Comparison of ENCODE assay signal across 8 cellular contexts in the genomic region with DNA sequence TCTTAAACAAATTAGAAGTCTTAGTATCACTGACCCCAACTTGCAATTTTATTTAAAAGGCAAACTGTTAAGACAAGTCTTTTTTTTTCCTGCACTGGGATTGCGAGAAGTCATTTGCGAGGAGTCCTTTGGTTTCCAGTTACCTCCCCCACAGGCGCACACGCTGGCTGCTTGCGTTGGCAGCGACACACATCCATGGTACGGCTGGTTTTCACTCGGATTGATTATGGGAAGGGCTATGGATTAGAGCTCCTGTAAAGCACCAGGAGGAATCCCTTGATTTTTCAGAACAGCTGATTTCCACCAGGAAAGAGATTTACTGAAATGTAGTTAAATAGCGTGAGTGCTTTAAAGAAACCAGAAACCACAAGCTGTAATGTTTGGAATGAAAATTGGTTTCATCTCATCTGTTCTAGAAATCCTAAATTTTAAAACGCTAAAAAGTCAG. TPM values are rescaled to one million over a fixed set of nuclear protein-coding genes. Genes with fewer than 3 reads are reported as not detected.
A peak's percentile ranks its signal among the peaks of the same experiment; 100 is the strongest.
DNase-seq lines count a peak whose midpoint lies in the region; ATAC-seq and TF ChIP-seq lines count a peak whose summit lies in the region.

No MANE protein-coding gene starts in this region.

- H3K9me3 ChIP-seq in BLaER1 = no peaks in the 10 kb centered on the region
- no peaks in the 10 kb centered on the region for H3K9me3 ChIP-seq in left ventricle myocardium inferior (replicated peaks)

- H3K4me1 Mint-ChIP-seq in activated naive CD8-positive, alpha-beta T cell treated with anti-CD3 and anti-CD28 coated beads for 36 hours = peaks cover 21% of the 10 kb centered on the region

- DNase-seq in HuH-7 (ENCODE audit: low spot score) = peak; percentile 46
- peak; percentile 3 for DNase-seq in activated naive CD8-positive, alpha-beta T cell treated with anti-CD3 and anti-CD28 coated beads for 36 hours
- DNase-seq in left ventricle myocardium inferior = peak; percentile 42
- peak; percentile 23 for DNase-seq in retinal pigment epithelial cell (ENCODE audit: low read depth)
- no peak for DNase-seq in NCI-H1694 (lab: John Stamatoyannopoulos, UW)
- no peak for DNase-seq in activated gamma-delta T cell (lab: John Stamatoyannopoulos, UW)

- TF ChIP-seq CTCF in left ventricle myocardium inferior (IDR thresholded peaks at IDR 0.05; ENCODE audit: borderline replicate concordance) (no peak), retinal pigment epithelial cell (conservative IDR thresholded peaks at IDR 0.05; ENCODE audit: low read depth, low read length) (no peak)

- H3K27ac ChIP-seq in BLaER1 (no peak overlapping the region), left ventricle myocardium inferior (replicated peaks) (peak overlapping the region; percentile 83)

- peaks cover 6% of the 10 kb centered on the region; the same call in 1 of the 2 replicates for H3K4me1 ChIP-seq in BLaER1
- H3K4me1 ChIP-seq in left ventricle myocardium inferior = peaks cover 18% of the 10 kb centered on the region

- ATAC-seq in GM19328 (IDR thresholded peaks at IDR 0.05; ENCODE audit: unreplicated experiment) = no peak

- no peak overlapping the region for H3K9ac ChIP-seq in BLaER1

- H3K27ac Mint-ChIP-seq in activated naive CD8-positive, alpha-beta T cell treated with anti-CD3 and anti-CD28 coated beads for 36 hours = peak overlapping the region; percentile 89

- H3K4me3 ChIP-seq in BLaER1 = peak overlapping the region; percentile 58; the same call in 1 of the 2 replicates
- H3K4me3 ChIP-seq in left ventricle myocardium inferior = peak overlapping the region; percentile 65
- H3K4me3 ChIP-seq in retinal pigment epithelial cell (ENCODE audit: low read length) = peak overlapping the region; percentile 72

- H3K27me3 ChIP-seq in BLaER1 (peaks cover 32% of the 10 kb centered on the region), left ventricle myocardium inferior (ENCODE audit: low read depth) (no peaks in the 10 kb centered on the region)

- H3K9me3 Mint-ChIP-seq in activated naive CD8-positive, alpha-beta T cell treated with anti-CD3 and anti-CD28 coated beads for 36 hours = no peaks in the 10 kb centered on the region

- no peaks in the 10 kb centered on the region for H4K20me1 ChIP-seq in BLaER1

- H3K36me3 Mint-ChIP-seq in activated naive CD8-positive, alpha-beta T cell treated with anti-CD3 and anti-CD28 coated beads for 36 hours = no peaks in the 10 kb centered on the region

- intact Hi-C loops in left ventricle myocardium inferior (cut with micrococcal nuclease) = no loop called here

- peak overlapping the region; percentile 80 for H3K4me2 ChIP-seq in BLaER1

- H3K27me3 Mint-ChIP-seq in activated naive CD8-positive, alpha-beta T cell treated with anti-CD3 and anti-CD28 coated beads for 36 hours = peaks cover 74% of the 10 kb centered on the region

- peak overlapping the region; percentile 82 for H3K4me3 Mint-ChIP-seq in activated naive CD8-positive, alpha-beta T cell treated with anti-CD3 and anti-CD28 coated beads for 36 hours

- H3K36me3 ChIP-seq in BLaER1 (no peaks in the 10 kb centered on the region), left ventricle myocardium inferior (no peaks in the 10 kb centered on the region)

RNA-seq across cellular contexts. Expression of gene SLC1A3, which starts 0.7 kb away (rescaled TPM):
- total RNA-seq in activated naive CD8-positive, alpha-beta T cell treated with anti-CD3 and anti-CD28 coated beads for 36 hours = under 1 TPM; 0.42 to 0.85 TPM
- 144 TPM for total RNA-seq in left ventricle myocardium inferior

Comparison
In these comparisons a context has a peak if more than half of its experiments do, and no peak if none do; other contexts are left out.
1. DNase-seq: peak in HuH-7 (single experiment), activated naive CD8-positive, alpha-beta T cell treated with anti-CD3 and anti-CD28 coated beads for 36 hours (single experiment), left ventricle myocardium inferior (single experiment) and retinal pigment epithelial cell (single experiment); none in NCI-H1694 (single experiment) and activated gamma-delta T cell (single experiment).
2. RNA of gene SLC1A3, which starts 0.7 kb away (total RNA-seq): 144 TPM in left ventricle myocardium inferior (single experiment); 0.42 to 0.85 TPM in activated naive CD8-positive, alpha-beta T cell treated with anti-CD3 and anti-CD28 coated beads for 36 hours; every median in the first group is over 10 times any median in the second.
3. Peak in every context shown above with its lines, with median percentiles within 50 percentile points of each other: H3K4me3 ChIP-seq.